8 cellular contexts compared by ENCODE assay signal in genomic region chr1:165631403-165632151, GRCh38. TPM values are rescaled to one million over a fixed set of nuclear protein-coding genes. Genes with fewer than 3 reads are reported as not detected.
DNase-seq lines count a peak whose midpoint lies in the region; ATAC-seq and TF ChIP-seq lines count a peak whose summit lies in the region.

No MANE protein-coding gene starts in this region.

- peaks cover 37% of the 10 kb centered on the region for H3K4me1 ChIP-seq in mucosa of descending colon (ENCODE audit: low read depth)

- H3K36me3 ChIP-seq in mucosa of descending colon (ENCODE audit: low read depth), result no peaks in the 10 kb centered on the region

- intact Hi-C loops in mucosa of descending colon (cut with DNase I, micrococcal nuclease), result no loop called here

- no peaks in the 10 kb centered on the region for H3K9me3 ChIP-seq in mucosa of descending colon

- peak overlapping the region; percentile 82 for H3K4me3 ChIP-seq in epithelial cell of esophagus (ENCODE audit: low read length)
- peak overlapping the region; percentile 43 for H3K4me3 ChIP-seq in mucosa of descending colon

- peaks cover 9% of the 10 kb centered on the region for H3K36me3 Mint-ChIP-seq in activated CD4-positive, alpha-beta memory T cell treated with anti-CD3 and anti-CD28 coated beads, Interleukin-2, amount 10 ng/mL, durations not matched to agents 7 days and 5 days (ENCODE audit: low read depth)

- TF ChIP-seq CTCF in epithelial cell of esophagus (IDR thresholded peaks at IDR 0.05; ENCODE audit: insufficient read depth, low read depth, low read length, missing control alignments), result peak; percentile 9
- TF ChIP-seq CTCF in mucosa of descending colon (IDR thresholded peaks at IDR 0.05), result no peak

- peaks cover 10% of the 10 kb centered on the region for H3K27me3 Mint-ChIP-seq in activated CD4-positive, alpha-beta memory T cell treated with anti-CD3 and anti-CD28 coated beads, Interleukin-2, amount 10 ng/mL, durations not matched to agents 7 days and 5 days

- peak; percentile 22 to 51 for DNase-seq in SHP77 (lab: John Stamatoyannopoulos, UW)
- no peak for DNase-seq in SHP77 treated with DMSO at 0.1 percent for 48 hours (lab: John Stamatoyannopoulos, UW)
- peak; percentile 85 for DNase-seq in NCI-H2227 treated with DMSO at 0.1 percent for 48 hours (lab: John Stamatoyannopoulos, UW)
- peak; percentile 56 for DNase-seq in activated CD4-positive, alpha-beta memory T cell treated with anti-CD3 and anti-CD28 coated beads, Interleukin-2, amount 10 ng/mL, durations not matched to agents 7 days and 5 days
- peak; percentile 82 for DNase-seq in epithelial cell of esophagus (ENCODE audit: low read depth)
- DNase-seq in mucosa of descending colon, result peak; percentile 64 to 76 (median 72)
- peak; percentile 60 for DNase-seq in stimulated activated naive CD8-positive, alpha-beta T cell treated with anti-CD3 and anti-CD28 coated beads, Interleukin-15, Interleukin-2, amounts not matched to agents 100 U/mL and 50 U/mL, for 24 hours

- peaks cover 16% of the 10 kb centered on the region for H3K4me1 Mint-ChIP-seq in activated CD4-positive, alpha-beta memory T cell treated with anti-CD3 and anti-CD28 coated beads, Interleukin-2, amount 10 ng/mL, durations not matched to agents 7 days and 5 days

- no peak overlapping the region for H3K27ac Mint-ChIP-seq in activated CD4-positive, alpha-beta memory T cell treated with anti-CD3 and anti-CD28 coated beads, Interleukin-2, amount 10 ng/mL, durations not matched to agents 7 days and 5 days

- H3K4me3 Mint-ChIP-seq in activated CD4-positive, alpha-beta memory T cell treated with anti-CD3 and anti-CD28 coated beads, Interleukin-2, amount 10 ng/mL, durations not matched to agents 7 days and 5 days, result no peak overlapping the region

- H3K9me3 Mint-ChIP-seq in activated CD4-positive, alpha-beta memory T cell treated with anti-CD3 and anti-CD28 coated beads, Interleukin-2, amount 10 ng/mL, durations not matched to agents 7 days and 5 days, result no peaks in the 10 kb centered on the region

- CTCF ChIA-PET in activated CD4-positive, alpha-beta memory T cell treated with anti-CD3 and anti-CD28 coated beads, Interleukin-2, amount 10 ng/mL, durations not matched to agents 7 days and 5 days (lab: Charles Lee), result interaction anchor here (0.6 to 2.2 kb wide), 6 partner anchors 14 to 137 kb away, joined by 3 to 7 read pairs (median 4); partner anchors contain the start of genes ALDH9A1 and TMCO1

- ATAC-seq in HG02759 (IDR thresholded peaks at IDR 0.05; ENCODE audit: unreplicated experiment), result peak; percentile 35
- peak; percentile 59 for ATAC-seq in mucosa of descending colon
- ATAC-seq in stimulated activated naive CD8-positive, alpha-beta T cell treated with anti-CD3 and anti-CD28 coated beads, Interleukin-15, Interleukin-2, amounts not matched to agents 100 U/mL and 50 U/mL, for 24 hours, result peak; percentile 65

- POLR2A ChIA-PET in activated CD4-positive, alpha-beta memory T cell treated with anti-CD3 and anti-CD28 coated beads, Interleukin-2, amount 10 ng/mL, durations not matched to agents 7 days and 5 days (lab: Charles Lee), result interaction anchor here (1.7 to 2.9 kb wide), 5 partner anchors 8 to 137 kb away, joined by 5 to 19 read pairs (median 12); partner anchors contain the start of genes ALDH9A1 and TMCO1

RNA-seq across cellular contexts. Expression of gene MGST3, which starts 0.5 kb away (rescaled TPM):
- 10 to 100 TPM; 63.4 to 70.3 TPM for total RNA-seq in activated CD4-positive, alpha-beta memory T cell treated with anti-CD3 and anti-CD28 coated beads, Interleukin-2, amount 10 ng/mL, durations not matched to agents 7 days and 5 days
- total RNA-seq in mucosa of descending colon, result 100 to 1,000 TPM; 236 to 436 (median 367) TPM
